In the genomic region with DNA sequence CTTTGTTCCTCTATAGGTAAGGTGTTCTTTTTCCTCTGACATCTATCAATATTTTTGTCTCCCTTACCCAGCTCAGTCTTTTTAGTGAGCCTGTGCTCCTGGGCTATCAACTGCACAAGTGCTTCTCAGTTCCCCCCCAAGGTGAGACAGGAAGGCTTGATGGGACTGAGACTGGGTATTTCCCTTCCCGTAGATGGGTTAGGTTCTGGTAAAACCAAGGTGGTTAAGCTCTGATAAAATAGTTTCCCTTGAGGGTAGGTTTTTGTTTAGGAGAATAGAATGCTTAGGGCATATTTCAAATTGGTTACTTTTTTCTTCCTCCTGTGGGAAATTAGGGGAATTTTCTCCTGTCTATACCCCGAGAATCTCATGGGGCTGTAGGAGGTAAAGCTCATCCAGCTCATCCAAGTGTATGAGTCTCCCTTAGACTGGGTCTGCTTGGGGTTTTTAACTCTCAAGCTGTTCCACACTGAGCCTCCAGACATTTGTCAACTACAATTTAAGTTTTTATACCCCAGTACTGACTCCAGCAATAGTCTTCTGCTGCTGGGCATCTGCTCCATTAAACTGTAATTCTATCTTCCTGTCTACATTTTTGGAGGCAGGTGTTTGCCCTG, we compare ENCODE assay signal across 9 cellular contexts. TPM values are rescaled to one million over a fixed set of nuclear protein-coding genes. Genes with fewer than 3 reads are reported as not detected.
DNase-seq lines count a peak whose midpoint lies in the region; ATAC-seq lines count a peak whose summit lies in the region.
"Had no signal": no experiment of that assay in that cellular context is flagged by ENCODE, and none has a peak within 500 bp of the region (broad histone marks: within the 10 kb centered on the region; RNA-seq: fewer than 3 reads in every experiment).

No MANE protein-coding gene starts in this region.

- no peaks in the 10 kb centered on the region for H3K36me3 ChIP-seq in CD4-positive, alpha-beta memory T cell (ENCODE audit: insufficient read depth, low read length)
- peaks cover 3% of the 10 kb centered on the region; the same call in 1 of the 2 replicates for H3K36me3 ChIP-seq in MG63

- H3K9me3 ChIP-seq in CD4-positive, alpha-beta memory T cell (ENCODE audit: control insufficient read depth in 1 of 2, low read length in 2 of 2), result no peaks in the 10 kb centered on the region
- no peaks in the 10 kb centered on the region for H3K9me3 ChIP-seq in MG63

- H3K4me3 ChIP-seq in CD4-positive, alpha-beta memory T cell (ENCODE audit: low read length in 2 of 2), result no peak overlapping the region
- no peak overlapping the region for H3K4me3 ChIP-seq in MG63

- H3K36me3 Mint-ChIP-seq in CD4-positive, alpha-beta memory T cell, result peaks cover 19 to 21% of the 10 kb centered on the region in 2 donors

- H3K27me3 Mint-ChIP-seq in CD4-positive, alpha-beta memory T cell, result no peaks in the 10 kb centered on the region

- DNase-seq in CD4-positive, alpha-beta memory T cell, result peak in 1 of 5 donors; percentile 19
- DNase-seq in MG63 (no peak), ecto neural progenitor cell (ENCODE audit: low spot score) (no peak), mesenteric fat pad (ENCODE audit: low spot score) (no peak), HuH-7.5 (ENCODE audit: low spot score) (no peak)
- DNase-seq: NCI-H82 had no signal

- H3K4me3 Mint-ChIP-seq in CD4-positive, alpha-beta memory T cell, result peak overlapping the region in 4 of 8 donors; percentile 3 to 41 (median 15)

- no peak overlapping the region for H3K27ac ChIP-seq in CD4-positive, alpha-beta memory T cell (ENCODE audit: low read depth, low read length)

- intact Hi-C loops in CD4-positive, alpha-beta memory T cell (cut with micrococcal nuclease), result loop anchor here (5.0 kb wide), 2 partner anchors 38 to 73 kb away; a partner anchor contains a TSS

- peaks cover 34% of the 10 kb centered on the region for H3K4me1 ChIP-seq in CD4-positive, alpha-beta memory T cell (ENCODE audit: insufficient read depth, low read length)

- H3K9me3 Mint-ChIP-seq in CD4-positive, alpha-beta memory T cell, result no peaks in the 10 kb centered on the region

- peak overlapping the region in 6 of 7 donors; percentile 23 to 79 (median 34) for H3K27ac Mint-ChIP-seq in CD4-positive, alpha-beta memory T cell

- ATAC-seq in GM18873 (IDR thresholded peaks at IDR 0.05; ENCODE audit: low FRiP score, unreplicated experiment), result peak; percentile 79
- ATAC-seq in HG02610 (IDR thresholded peaks at IDR 0.05; ENCODE audit: unreplicated experiment), result peak; percentile 83
- peak; percentile 69 for ATAC-seq in HG03565 (IDR thresholded peaks at IDR 0.05; ENCODE audit: unreplicated experiment)

- H3K4me1 Mint-ChIP-seq in CD4-positive, alpha-beta memory T cell, result peaks cover 38 to 70% (median 55%) of the 10 kb centered on the region in 4 donors

- POLR2A ChIA-PET in CD4-positive, alpha-beta memory T cell (lab: Charles Lee; ENCODE audit: partially characterized antibody), result interaction anchor here (1.6 kb wide), 1 partner anchor 45 kb away, joined by 6 read pairs; a partner anchor contains a TSS

- H3K27me3 ChIP-seq in CD4-positive, alpha-beta memory T cell (ENCODE audit: insufficient read depth, low read length), result no peaks in the 10 kb centered on the region
- H3K27me3 ChIP-seq in MG63, result no peaks in the 10 kb centered on the region

- CTCF ChIA-PET in CD4-positive, alpha-beta memory T cell (lab: Charles Lee; ENCODE audit: partially characterized antibody), result interaction anchor here (1.1 to 2.4 kb wide), 3 partner anchors 9 to 236 kb away, joined by 3 to 8 read pairs (median 4); no protein-coding TSS in a partner anchor

RNA-seq across cellular contexts. Expression of a gene that starts 44.9 kb away (rescaled TPM):
- total RNA-seq in CD4-positive, alpha-beta memory T cell, result 10 to 100 TPM; 39.6 to 43.9 TPM
- polyA plus RNA-seq in CD4-positive, alpha-beta memory T cell, result 10 to 100 TPM; 13.3 to 18.0 TPM
- total RNA-seq in MG63 (2014; rRNA removed; shearing (Covaris generic); ENCODE audit: low replicate concordance), result 13.2 and 20.3 TPM in 2 replicates
- total RNA-seq in mesenteric fat pad, result 51.8 TPM

RNA-seq across cellular contexts. Expression of a gene that starts 55.4 kb away (rescaled TPM):
- total RNA-seq in CD4-positive, alpha-beta memory T cell, result under 1 TPM; 0.44 to 0.67 TPM
- under 1 TPM in 1 of 2 donors, not detected in 1; 0.18 TPM for polyA plus RNA-seq in CD4-positive, alpha-beta memory T cell
- total RNA-seq in MG63 (2014; rRNA removed; shearing (Covaris generic); ENCODE audit: low replicate concordance), result not detected in 2 replicates
- total RNA-seq in mesenteric fat pad, result 1.00 TPM
